In the genomic region with DNA sequence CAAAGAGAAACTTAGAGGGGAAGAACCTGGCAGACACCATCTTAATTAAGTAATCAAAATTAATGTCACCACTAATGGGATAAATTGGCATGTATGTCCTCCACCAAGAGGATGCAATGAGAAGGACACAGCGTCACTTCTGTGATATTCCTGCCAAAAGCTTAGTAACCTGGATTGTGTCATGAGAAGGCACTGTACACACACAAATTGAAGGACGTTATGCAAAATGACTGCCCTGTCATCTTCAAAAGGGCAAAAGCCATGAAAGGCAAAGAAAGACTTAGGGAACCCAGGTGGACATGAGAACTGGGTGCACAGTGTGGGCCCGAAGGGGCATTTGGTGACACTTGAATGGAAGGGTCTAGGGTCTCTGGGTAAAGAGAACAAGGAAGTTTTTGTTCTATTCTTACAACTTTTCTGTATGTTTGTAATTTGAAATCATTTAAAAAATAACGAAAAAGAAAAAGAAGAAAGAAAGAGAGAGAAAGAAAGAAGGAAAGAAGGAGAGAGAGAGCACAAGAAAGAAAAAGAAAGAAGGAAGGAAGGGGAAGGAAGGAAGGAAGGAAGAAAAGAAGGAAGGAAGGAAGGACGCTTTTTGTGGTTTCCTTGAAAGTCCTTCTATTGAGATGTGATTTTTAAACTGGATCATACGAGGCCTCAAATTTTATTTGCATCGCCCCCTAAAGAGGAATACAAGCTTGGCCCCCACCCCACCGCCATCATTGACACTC, we compare ENCODE assay signal across 28 cellular contexts. TPM values are rescaled to one million over a fixed set of nuclear protein-coding genes. Genes with fewer than 3 reads are reported as not detected.
"Had no signal": no experiment of that assay in that cellular context is flagged by ENCODE, and none has a peak within 500 bp of the region (broad histone marks: within the 10 kb centered on the region; RNA-seq: fewer than 3 reads in every experiment).

No MANE protein-coding gene starts in this region.

- ATAC-seq: activated T-cell treated with anti-CD3 and anti-CD28 coated beads, Interleukin-2, amount 50 U/mL, for 4 hours; heart right ventricle; left lung; naive thymus-derived CD8-positive, alpha-beta T cell had no signal

- H3K4me3 Mint-ChIP-seq: activated B cell treated with CpG ODN at 0.5 μM for 24 hours; activated T-cell treated with anti-CD3 and anti-CD28 coated beads, Interleukin-2, amount 50 U/mL, for 4 hours; endodermal cell; type B pancreatic cell had no signal

- H3K36me3 Mint-ChIP-seq: naive thymus-derived CD8-positive, alpha-beta T cell; type B pancreatic cell had no signal

- H3K4me1 ChIP-seq: heart right ventricle, left lung, sigmoid colon, vagina had no signal

- H3K36me3 ChIP-seq: heart right ventricle, left lung, sigmoid colon, thoracic aorta, vagina had no signal

- DNase-seq: activated B cell treated with CpG ODN at 0.5 μM for 24 hours; activated CD4-positive, alpha-beta T cell treated with anti-CD3 and anti-CD28 coated beads for 4 hours; activated CD4-positive, alpha-beta T cell treated with anti-CD3 and anti-CD28 coated beads, Interleukin-2, amount 50 U/mL, for 48 hours; activated CD8-positive, alpha-beta memory T cell treated with anti-CD3 and anti-CD28 coated beads, Interleukin-2, amount 50 U/mL, for 48 hours; activated naive CD4-positive, alpha-beta T cell treated with Interleukin-2 at 50 U/mL for 16 hours; activated T-cell treated with anti-CD3 and anti-CD28 coated beads, Interleukin-2, amount 50 U/mL, for 4 hours; amygdala; cerebellar nuclear complex; endodermal cell; heart right ventricle; left lung; naive thymus-derived CD8-positive, alpha-beta T cell; sigmoid colon; stimulated activated CD4-positive, alpha-beta T cell treated with anti-CD3 and anti-CD28 coated beads, Interleukin-15, amount 100 ng/mL, for 24 hours; stimulated activated CD8-positive, alpha-beta memory T cell treated with anti-CD3 and anti-CD28 coated beads, Interleukin-4, amount 100 ng/mL, for 48 hours; stimulated activated naive CD4-positive, alpha-beta T cell treated with Interleukin-2 at 50 U/mL for 16 hours; T-helper 9 cell had no signal

- H3K9me3 ChIP-seq: heart right ventricle, left lung, sigmoid colon, thoracic aorta, vagina had no signal

- H3K9me3 Mint-ChIP-seq: activated B cell treated with CpG ODN at 0.5 μM for 24 hours; activated T-cell treated with anti-CD3 and anti-CD28 coated beads, Interleukin-2, amount 50 U/mL, for 4 hours; endodermal cell; naive thymus-derived CD8-positive, alpha-beta T cell; type B pancreatic cell had no signal

- H3K4me3 ChIP-seq: coronary artery, heart right ventricle, left lung, sigmoid colon, smooth muscle cell, thoracic aorta, vagina had no signal

- H3K4me1 Mint-ChIP-seq: activated B cell treated with CpG ODN at 0.5 μM for 24 hours, endodermal cell had no signal

- H3K27ac ChIP-seq: coronary artery, epithelial cell of prostate, heart right ventricle, left lung, sigmoid colon, thoracic aorta, vagina had no signal

- H3K27ac Mint-ChIP-seq: activated B cell treated with CpG ODN at 0.5 μM for 24 hours, endodermal cell, type B pancreatic cell had no signal

- H3K27me3 ChIP-seq: heart right ventricle, left lung, sigmoid colon, vagina had no signal

RNA-seq across cellular contexts. Expression of gene APOH, which starts 4.0 kb away (rescaled TPM):
- total RNA-seq: activated B cell treated with CpG ODN at 0.5 μM for 24 hours; activated CD8-positive, alpha-beta memory T cell treated with anti-CD3 and anti-CD28 coated beads for 36 hours; endodermal cell; fibroblast of villous mesenchyme; kidney epithelial cell; lung microvascular endothelial cell; naive thymus-derived CD8-positive, alpha-beta T cell; osteoblast; smooth muscle cell; thoracic aorta; vagina had no signal
